ENCODE assay signal across 1 cellular context in genomic region chr5:173329370-173330150, GRCh38.
TF ChIP-seq lines count a peak whose summit lies in the region.

No MANE protein-coding gene starts in this region.

TF ChIP-seq in HepG2, 621 proteins besides CTCF, POLR2A, EP300 and RAD21 (continued from another document):
- TF ChIP-seq, protein P1, sequence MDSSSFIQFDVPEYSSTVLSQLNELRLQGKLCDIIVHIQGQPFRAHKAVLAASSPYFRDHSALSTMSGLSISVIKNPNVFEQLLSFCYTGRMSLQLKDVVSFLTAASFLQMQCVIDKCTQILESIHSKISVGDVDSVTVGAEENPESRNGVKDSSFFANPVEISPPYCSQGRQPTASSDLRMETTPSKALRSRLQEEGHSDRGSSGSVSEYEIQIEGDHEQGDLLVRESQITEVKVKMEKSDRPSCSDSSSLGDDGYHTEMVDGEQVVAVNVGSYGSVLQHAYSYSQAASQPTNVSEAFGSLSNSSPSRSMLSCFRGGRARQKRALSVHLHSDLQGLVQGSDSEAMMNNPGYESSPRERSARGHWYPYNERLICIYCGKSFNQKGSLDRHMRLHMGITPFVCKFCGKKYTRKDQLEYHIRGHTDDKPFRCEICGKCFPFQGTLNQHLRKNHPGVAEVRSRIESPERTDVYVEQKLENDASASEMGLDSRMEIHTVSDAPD (CRISPR knock-in tag; IDR thresholded peaks at IDR 0.05), result no peak; the same call in 1 of the 2 replicates
- TF ChIP-seq NCOA1 (CRISPR knock-in tag; IDR thresholded peaks at IDR 0.05) (no peak; the same call in 1 of the 2 replicates), DZIP1 (CRISPR knock-in tag; IDR thresholded peaks at IDR 0.05) (no peak), ZBTB46 (CRISPR knock-in tag; IDR thresholded peaks at IDR 0.05; ENCODE audit: borderline replicate concordance) (no peak), ZNF574 (CRISPR knock-in tag; IDR thresholded peaks at IDR 0.05) (peak; percentile 64; the same call in 1 of the 2 replicates), NFAT5 (CRISPR knock-in tag; IDR thresholded peaks at IDR 0.05) (no peak), SP2 (CRISPR knock-in tag; IDR thresholded peaks at IDR 0.05) (peak; percentile 51), TMF1 (CRISPR knock-in tag; IDR thresholded peaks at IDR 0.05; ENCODE audit: low read depth) (no peak), SNRNP70 (IDR thresholded peaks at IDR 0.05; ENCODE audit: low read depth, low read length) (no peak)
